In the genomic region with DNA sequence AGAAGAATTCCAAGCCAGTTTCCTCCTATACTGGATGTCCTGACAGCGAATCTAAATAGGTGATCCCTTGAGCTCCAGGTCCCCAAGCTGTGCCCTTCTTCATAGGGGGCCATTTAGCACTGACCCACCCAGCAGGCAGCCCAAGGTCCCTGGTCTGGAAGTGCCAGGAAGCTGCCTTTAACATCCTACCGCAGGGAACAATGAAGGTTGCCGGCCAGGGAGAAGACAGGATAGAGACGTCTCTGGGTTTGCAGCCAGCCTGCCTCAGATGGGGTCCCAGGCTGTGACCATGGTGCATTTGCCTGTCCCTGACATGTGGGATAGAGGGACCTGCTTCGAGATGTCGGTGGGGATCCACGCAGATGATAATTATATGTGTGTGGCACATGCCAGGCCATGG, we compare ENCODE assay signal across 25 cellular contexts. TPM values are rescaled to one million over a fixed set of nuclear protein-coding genes. Genes with fewer than 3 reads are reported as not detected.
DNase-seq lines count a peak whose midpoint lies in the region; ATAC-seq and TF ChIP-seq lines count a peak whose summit lies in the region.
"Had no signal": no experiment of that assay in that cellular context is flagged by ENCODE, and none has a peak within 500 bp of the region (broad histone marks: within the 10 kb centered on the region; RNA-seq: fewer than 3 reads in every experiment).

No MANE protein-coding gene starts in this region.

- in situ Hi-C loops in Panc1 (cut with HindIII; ENCODE audit: low pct_unique_long_range_greater_than_20kb, low sequenced_read_pairs) = loop anchor here (25.0 kb wide), 1 partner anchor 157 kb away; no protein-coding TSS in a partner anchor

- H3K4me1 ChIP-seq in CD8-positive, alpha-beta T cell (ENCODE audit: insufficient read depth, low read length) = peaks cover 20% of the 10 kb centered on the region
- peaks cover 32% of the 10 kb centered on the region for H3K4me1 ChIP-seq in Panc1 (ENCODE audit: control insufficient read depth, insufficient read depth, low read length)
- H3K4me1 ChIP-seq in duodenal mucosa (ENCODE audit: control insufficient read depth in 1 of 2, insufficient read depth in 2 of 2, low read length in 2 of 2) = peaks cover 25 to 28% of the 10 kb centered on the region in 2 donors
- H3K4me1 ChIP-seq in mucosa of descending colon (ENCODE audit: low read depth) = peaks cover 13% of the 10 kb centered on the region
- H3K4me1 ChIP-seq: SJCRH30 had no signal

- no peak for ATAC-seq in CD8-positive, alpha-beta T cell
- ATAC-seq in Panc1 (no peak), naive B cell (ENCODE audit: low read depth in 2 of 2) (no peak), mucosa of descending colon (no peak), GM18861 (IDR thresholded peaks at IDR 0.05; ENCODE audit: unreplicated experiment) (no peak)
- ATAC-seq: esophagus mucosa had no signal

- H3K4me1 Mint-ChIP-seq in CD8-positive, alpha-beta T cell (ENCODE audit: low read depth) = peaks cover 26% of the 10 kb centered on the region
- H3K4me1 Mint-ChIP-seq in naive B cell = peaks cover 24 to 40% (median 29%) of the 10 kb centered on the region in 3 donors

- DNase-seq in CD8-positive, alpha-beta T cell = no peak
- DNase-seq in Panc1 (ENCODE audit: low read depth, low spot score) = no peak
- DNase-seq in naive B cell = no peak
- no peak for DNase-seq in activated CD4-positive, alpha-beta T cell treated with anti-CD3 and anti-CD28 coated beads, Interleukin-2, amount 50 U/mL, for 4 hours
- DNase-seq in mucosa of descending colon = no peak
- no peak for DNase-seq in MV-4-11 (lab: John Stamatoyannopoulos, UW)
- DNase-seq: activated CD4-positive, alpha-beta memory T cell treated with anti-CD3 and anti-CD28 coated beads, Interleukin-2, amount 10 ng/mL, durations not matched to agents 7 days and 5 days; activated naive CD4-positive, alpha-beta T cell treated with anti-CD3 and anti-CD28 coated beads, Interleukin-2, amount 10 ng/mL, durations not matched to agents 7 days and 5 days; activated T-cell treated with anti-CD3 and anti-CD28 coated beads for 4 hours; caudate nucleus; GM23248; midbrain; NCI-H1694; SJCRH30; stimulated activated CD4-positive, alpha-beta T cell treated with anti-CD3 and anti-CD28 coated beads, Interleukin-4, amount 100 ng/mL, for 4 hours; stomach; trophoblast cell; WERI-Rb-1 had no signal

- no peaks in the 10 kb centered on the region for H3K36me3 Mint-ChIP-seq in CD8-positive, alpha-beta T cell
- peaks cover 8 to 9% of the 10 kb centered on the region in 2 donors for H3K36me3 Mint-ChIP-seq in naive B cell

- no peak overlapping the region for H3K4me3 ChIP-seq in CD8-positive, alpha-beta T cell (ENCODE audit: low read depth, low read length)
- H3K4me3 ChIP-seq in Panc1 (ENCODE audit: low read depth in 2 of 2, low read length in 2 of 2) = 0 out of 4 replicates have a peak overlapping the region, but pooled peaks of 1 of the 2 experiments have one; percentile 11
- H3K4me3 ChIP-seq in duodenal mucosa (ENCODE audit: low read depth in 1 of 2, low read length in 2 of 2) = peak overlapping the region; percentile 32 to 69
- H3K4me3 ChIP-seq in mucosa of descending colon = no peak overlapping the region
- H3K4me3 ChIP-seq: K562, neural progenitor cell, SJCRH30 had no signal

- H3K9me3 ChIP-seq in CD8-positive, alpha-beta T cell (ENCODE audit: low read length) = no peaks in the 10 kb centered on the region
- H3K9me3 ChIP-seq in Panc1 (ENCODE audit: control insufficient read depth, insufficient read depth, low read depth, low read length) = no peaks in the 10 kb centered on the region
- H3K9me3 ChIP-seq in duodenal mucosa (ENCODE audit: control insufficient read depth in 1 of 2, low read length in 2 of 2) = no peaks in the 10 kb centered on the region
- H3K9me3 ChIP-seq in mucosa of descending colon = no peaks in the 10 kb centered on the region
- H3K9me3 ChIP-seq: SJCRH30, stomach had no signal

- peak overlapping the region in 1 of 2 donors; percentile 62 for H3K9ac ChIP-seq in duodenal mucosa (ENCODE audit: low read depth in 1 of 2, low read length in 2 of 2)
- H3K9ac ChIP-seq: neural progenitor cell had no signal

- peaks cover 70% of the 10 kb centered on the region for H3K27me3 Mint-ChIP-seq in CD8-positive, alpha-beta T cell (ENCODE audit: low read depth)
- H3K27me3 Mint-ChIP-seq in naive B cell = peaks cover 72 to 88% (median 87%) of the 10 kb centered on the region in 3 donors

- H3K9me3 Mint-ChIP-seq in CD8-positive, alpha-beta T cell = no peaks in the 10 kb centered on the region
- H3K9me3 Mint-ChIP-seq in naive B cell = peaks cover 0 to 8% (median 5%) of the 10 kb centered on the region in 7 donors
- H3K9me3 Mint-ChIP-seq: activated CD4-positive, alpha-beta memory T cell treated with anti-CD3 and anti-CD28 coated beads, Interleukin-2, amount 10 ng/mL, durations not matched to agents 7 days and 5 days; activated naive CD4-positive, alpha-beta T cell treated with anti-CD3 and anti-CD28 coated beads, Interleukin-2, amount 10 ng/mL, durations not matched to agents 7 days and 5 days; T-helper 1 cell treated with Interleukin-12 subunit alpha and Interleukin-12 subunit beta and Interleukin-4 antibody, amounts not matched to agents 30 μg/mL and 1 μg/mL, for 36 hours had no signal

- intact Hi-C loops in CD8-positive, alpha-beta T cell (cut with DNase I, micrococcal nuclease) = loop anchor here in 1 of 2 experiments (5.0 kb wide), 1 partner anchor 293 kb away; no protein-coding TSS in a partner anchor
- intact Hi-C loops in Panc1 (cut with micrococcal nuclease; ENCODE audit: unreplicated experiment) (no loop called here), mucosa of descending colon (cut with DNase I, micrococcal nuclease) (loop anchor here in 1 of 2 donors (10.0 kb wide), 1 partner anchor 155 kb away; no protein-coding TSS in a partner anchor)

- no TSS peak for BruUV-seq in Panc1 (replicated peaks; lab: Mats Ljungman, UMichigan)

- POLR2A ChIA-PET in CD8-positive, alpha-beta T cell (lab: Charles Lee) = no interaction called here
- POLR2A ChIA-PET in Panc1 (lab: Charles Lee) = no interaction called here

- CTCF ChIA-PET in CD8-positive, alpha-beta T cell (lab: Charles Lee) = no interaction called here
- CTCF ChIA-PET in Panc1 (lab: Charles Lee) = no interaction called here

- H3K27ac ChIP-seq in CD8-positive, alpha-beta T cell (ENCODE audit: low read depth, low read length) = no peak overlapping the region
- H3K27ac ChIP-seq in Panc1 (ENCODE audit: low read length) (peak overlapping the region; percentile 95), duodenal mucosa (ENCODE audit: low read depth, low read length) (no peak overlapping the region)
- H3K27ac ChIP-seq: neural progenitor cell, SJCRH30 had no signal

- TF ChIP-seq CTCF in CD8-positive, alpha-beta T cell (IDR thresholded peaks at IDR 0.05) = no peak
- TF ChIP-seq CTCF in Panc1 (IDR thresholded peaks at IDR 0.05) (no peak), mucosa of descending colon (IDR thresholded peaks at IDR 0.05) (no peak)

- H3K27me3 ChIP-seq in CD8-positive, alpha-beta T cell (ENCODE audit: insufficient read depth, low read length) = peaks cover 5% of the 10 kb centered on the region
- H3K27me3 ChIP-seq in Panc1 (ENCODE audit: control insufficient read depth, insufficient read depth, low read length) = no peaks in the 10 kb centered on the region
- H3K27me3 ChIP-seq in duodenal mucosa (ENCODE audit: control insufficient read depth in 1 of 2, insufficient read depth in 2 of 2, low read length in 2 of 2) = peaks cover 13 to 33% of the 10 kb centered on the region in 2 donors

- no peaks in the 10 kb centered on the region for H3K36me3 ChIP-seq in CD8-positive, alpha-beta T cell (ENCODE audit: insufficient read depth, low read length)
- H3K36me3 ChIP-seq in Panc1 (ENCODE audit: control insufficient read depth, insufficient read depth, low read length) (no peaks in the 10 kb centered on the region; the same call in 1 of the 2 replicates), duodenal mucosa (ENCODE audit: control insufficient read depth in 1 of 2, insufficient read depth in 2 of 2, low read length in 2 of 2) (no peaks in the 10 kb centered on the region), mucosa of descending colon (ENCODE audit: low read depth) (no peaks in the 10 kb centered on the region)
- H3K36me3 ChIP-seq: neural progenitor cell, SJCRH30, stomach, WERI-Rb-1 had no signal

- no peak overlapping the region for H3K27ac Mint-ChIP-seq in CD8-positive, alpha-beta T cell
- H3K27ac Mint-ChIP-seq in naive B cell = no peak overlapping the region
- H3K27ac Mint-ChIP-seq: activated CD4-positive, alpha-beta memory T cell treated with anti-CD3 and anti-CD28 coated beads, Interleukin-2, amount 10 ng/mL, durations not matched to agents 7 days and 5 days; neural progenitor cell; T-helper 1 cell treated with Interleukin-12 subunit alpha and Interleukin-12 subunit beta and Interleukin-4 antibody, amounts not matched to agents 30 μg/mL and 1 μg/mL, for 36 hours had no signal

- peak overlapping the region; percentile 46 for H3K4me3 Mint-ChIP-seq in CD8-positive, alpha-beta T cell
- H3K4me3 Mint-ChIP-seq in naive B cell = peak overlapping the region in 6 of 8 donors; percentile 66 to 89 (median 78)
- H3K4me3 Mint-ChIP-seq: neural progenitor cell had no signal

RNA-seq across cellular contexts. Expression of a gene that starts 2.7 kb away (rescaled TPM):
- 1 to 10 TPM; 1.4 to 2.0 TPM for total RNA-seq in CD8-positive, alpha-beta T cell
- 67.4 TPM for total RNA-seq in Panc1 (2021; ENCODE audit: unreplicated experiment)
- 76.4 TPM for polyA plus RNA-seq in Panc1 (2012; ENCODE audit: insufficient read length)
- not detected for polyA plus RNA-seq in naive B cell (ENCODE audit: low read depth in 6 of 6)
- 10 to 100 TPM in 2 of 3 donors, 1 to 10 TPM in 1; 5.1 to 14.8 (median 10.2) TPM for total RNA-seq in mucosa of descending colon
- total RNA-seq: activated CD4-positive, alpha-beta memory T cell treated with anti-CD3 and anti-CD28 coated beads, Interleukin-2, amount 10 ng/mL, durations not matched to agents 7 days and 5 days; K562; pulmonary artery endothelial cell; SJCRH30 had no signal
- polyA plus RNA-seq: K562 had no signal

Comparison
In these comparisons a context has a peak if more than half of its experiments do, and no peak if none do; other contexts are left out.
1. H3K4me3 ChIP-seq: peak in duodenal mucosa (2 of 2); none in CD8-positive, alpha-beta T cell (single experiment) and mucosa of descending colon (single experiment).